In genomic region chr5:111223790-111224560, GRCh38 we compare ENCODE assay signal across 8 cellular contexts. TPM values are rescaled to one million over a fixed set of nuclear protein-coding genes. Genes with fewer than 3 reads are reported as not detected.
A peak's percentile ranks its signal among the peaks of the same experiment; 100 is the strongest.
DNase-seq lines count a peak whose midpoint lies in the region; ATAC-seq and TF ChIP-seq lines count a peak whose summit lies in the region.

Gene CAMK4 (plus strand): TSS chr5:111224384. CDS start chr5:111224484, 100 bp downstream.

- H2AFZ ChIP-seq in GM23248: peak within 1 kb of the TSS; percentile 91

- intact Hi-C loops in adrenal gland (cut with DNase I) (no loop called here), left ventricle myocardium superior (cut with micrococcal nuclease) (no loop called here), vagina (cut with DNase I) (no loop called here)

- H3K9me2 ChIP-seq in GM23248 (ENCODE audit: insufficient read depth): no peaks in the 10 kb centered on the region

- H3K4me3 ChIP-seq in GM23248 (peak within 1 kb of the TSS; percentile 79), adrenal gland (peak within 1 kb of the TSS in 2 of 4 donors; percentile 22 to 60), rectal smooth muscle tissue (ENCODE audit: low read length) (peak within 1 kb of the TSS; percentile 78), vagina (peak within 1 kb of the TSS; percentile 54 to 66)

- DNase-seq in GM03348 (ENCODE audit: low spot score) (peak; percentile 92), GM23248 (peak; percentile 77), Kasumi-1 (lab: John Stamatoyannopoulos, UW) (peak; percentile 49 to 61), SW 1271 (lab: John Stamatoyannopoulos, UW) (peak; percentile 73 to 88), adrenal gland (peak; percentile 35 to 84 (median 54)), left ventricle myocardium superior (peak; percentile 76), vagina (ENCODE audit: extremely low spot score in 2 of 2) (no peak)

- peaks cover 16% of the 10 kb centered on the region; the same call in 1 of the 2 replicates for H3K4me1 ChIP-seq in GM23248 (ENCODE audit: insufficient read depth)
- H3K4me1 ChIP-seq in adrenal gland (replicated peaks in 1 of 2): peaks cover 3 to 4% of the 10 kb centered on the region in 2 donors
- H3K4me1 ChIP-seq in rectal smooth muscle tissue (ENCODE audit: control insufficient read depth, insufficient read depth, low read length): peaks cover 4% of the 10 kb centered on the region
- H3K4me1 ChIP-seq in vagina: peaks cover 13% of the 10 kb centered on the region

- in situ Hi-C loops in GM23248 (cut with MboI): no loop called here

- peak within 1 kb of the TSS; percentile 79 for H3K4me2 ChIP-seq in GM23248 (ENCODE audit: unreplicated experiment)

- H3K27ac ChIP-seq in GM23248: no peak within 1 kb of the TSS
- peak within 1 kb of the TSS in 1 of 5 donors; percentile 49 for H3K27ac ChIP-seq in adrenal gland
- no peak within 1 kb of the TSS for H3K27ac ChIP-seq in rectal smooth muscle tissue (ENCODE audit: low read depth, low read length)
- H3K27ac ChIP-seq in vagina: peak within 1 kb of the TSS; percentile 53

- H3K27me3 ChIP-seq in GM23248 (replicated peaks; ENCODE audit: insufficient read depth): no peaks in the 10 kb centered on the region
- peaks cover 21% of the 10 kb centered on the region for H3K27me3 ChIP-seq in adrenal gland
- H3K27me3 ChIP-seq in rectal smooth muscle tissue (ENCODE audit: control insufficient read depth, insufficient read depth, low read length): peaks cover 2% of the 10 kb centered on the region
- H3K27me3 ChIP-seq in vagina: no peaks in the 10 kb centered on the region

- TF ChIP-seq CTCF in adrenal gland (IDR thresholded peaks at IDR 0.05) (no peak), vagina (IDR thresholded peaks at IDR 0.05) (no peak)

- peak; percentile 98 for ATAC-seq in left ventricle myocardium superior

- no peaks in the 10 kb centered on the region for H3K9me3 ChIP-seq in GM23248 (ENCODE audit: low read depth)
- H3K9me3 ChIP-seq in adrenal gland (replicated peaks in 1 of 3): no peaks in the 10 kb centered on the region
- no peaks in the 10 kb centered on the region for H3K9me3 ChIP-seq in vagina

- peak in 1 of 2 donors; percentile 16 for TF ChIP-seq POLR2A in adrenal gland (IDR thresholded peaks at IDR 0.05)
- peak in 1 of 2 donors; percentile 14 for TF ChIP-seq POLR2A in vagina (IDR thresholded peaks at IDR 0.05)

- H3F3A ChIP-seq in GM23248 (ENCODE audit: insufficient read depth): peaks cover 5% of the 10 kb centered on the region; the same call in 1 of the 2 replicates

- whole genome bisulfite sequencing in GM23248 (ENCODE audit: low coverage in 1 of 2, low lambda C conversion rate in 2 of 2, missing lambda C conversion rate in 2 of 2), 2 experiments: 1 to 3% methylated on average over 60 to 74 of the region's 88 CpGs
- WGBS in adrenal gland, 4 donors: 0 to 2% (median 1%) methylated on average over 66 to 87 of the region's 88 CpGs; no CpG with 5 or more reads in 1 of the 4 donors

- H3K79me2 ChIP-seq in GM23248 (ENCODE audit: insufficient read depth): no peaks in the 10 kb centered on the region

- H4K20me1 ChIP-seq in GM23248 (ENCODE audit: insufficient read depth): no peaks in the 10 kb centered on the region

- no peaks in the 10 kb centered on the region for H3K36me3 ChIP-seq in GM23248 (ENCODE audit: low read depth)
- H3K36me3 ChIP-seq in adrenal gland (replicated peaks in 1 of 2): no peaks in the 10 kb centered on the region
- no peaks in the 10 kb centered on the region for H3K36me3 ChIP-seq in rectal smooth muscle tissue (ENCODE audit: control insufficient read depth, insufficient read depth, low read length)
- H3K36me3 ChIP-seq in vagina: no peaks in the 10 kb centered on the region

- H3K9ac ChIP-seq in GM23248 (peak within 1 kb of the TSS; percentile 52), rectal smooth muscle tissue (ENCODE audit: low read length) (no peak within 1 kb of the TSS)

RNA-seq across cellular contexts. Expression of gene CAMK4, which starts in this region (rescaled TPM):
- 3.6 and 3.9 TPM in 2 replicates for total RNA-seq in GM23248 (2014; rRNA removed; shearing (Covaris generic))
- polyA plus RNA-seq in GM23248 (2016; fragmentation: Nextera tagmentation; extraction: Ambion mirVana): 3.2 and 4.0 TPM in 2 replicates
- 1 to 10 TPM in 5 of 8 donors, under 1 TPM in 3; 0.06 to 6.4 (median 1.3) TPM for total RNA-seq in adrenal gland
- 1 to 10 TPM in 2 of 3 donors, under 1 TPM in 1; 0.51 to 9.2 (median 2.6) TPM for polyA plus RNA-seq in adrenal gland
- total RNA-seq in left ventricle myocardium superior: 0.10 TPM
- total RNA-seq in vagina: 11.8 TPM

Comparison
In these comparisons a context has a peak if more than half of its experiments do, and no peak if none do; other contexts are left out.
1. Peak in DNase-seq and ATAC-seq in left ventricle myocardium superior; RNA of the gene not detected or under 1 TPM.
2. DNase-seq: peak in GM03348 (single experiment), GM23248 (single experiment), Kasumi-1 (2 of 2), SW 1271 (2 of 2) and adrenal gland (7 of 7); none in vagina (0 of 2).